Comparison of ENCODE assay signal across 9 cellular contexts in genomic region chr1:40162791-40163441, GRCh38. TPM values are rescaled to one million over a fixed set of nuclear protein-coding genes. Genes with fewer than 3 reads are reported as not detected.
DNase-seq lines count a peak whose midpoint lies in the region; ATAC-seq and TF ChIP-seq lines count a peak whose summit lies in the region.
"Had no signal": no experiment of that assay in that cellular context is flagged by ENCODE, and none has a peak within 500 bp of the region (broad histone marks: within the 10 kb centered on the region; RNA-seq: fewer than 3 reads in every experiment).

No MANE protein-coding gene starts in this region.

- H2AFZ ChIP-seq in neural progenitor cell (replicated peaks) = no peak overlapping the region

- H3K4me3 Mint-ChIP-seq in neural progenitor cell = no peak overlapping the region
- H3K4me3 Mint-ChIP-seq in activated CD8-positive, alpha-beta memory T cell treated with anti-CD3 and anti-CD28 coated beads, Interleukin-2, amount 10 ng/mL, durations not matched to agents 7 days and 5 days = no peak overlapping the region
- no peak overlapping the region for H3K4me3 Mint-ChIP-seq in natural killer cell
- H3K4me3 Mint-ChIP-seq: T-helper 1 cell treated with Interleukin-12 subunit alpha and Interleukin-12 subunit beta and Interleukin-4 antibody, amounts not matched to agents 30 μg/mL and 1 μg/mL, for 36 hours had no signal

- peak overlapping the region in 10 of 11 experiments; percentile 89 to 98 (median 94); a peak in 19 of 22 replicates for H3K27ac ChIP-seq in BLaER1 treated with 17β-estradiol and CSF1 and Interleukin-3, amounts not matched to agents 10 nM and 100 nM
- no peak overlapping the region for H3K27ac ChIP-seq in neural progenitor cell

- peak overlapping the region; percentile 93 to 99 (median 97) for H3K9ac ChIP-seq in BLaER1 treated with 17β-estradiol and CSF1 and Interleukin-3, amounts not matched to agents 10 nM and 100 nM
- peak overlapping the region; percentile 97 for H3K9ac ChIP-seq in neural progenitor cell

- H3K4me2 ChIP-seq in BLaER1 treated with 17β-estradiol and CSF1 and Interleukin-3, amounts not matched to agents 10 nM and 100 nM = peak overlapping the region; percentile 79 to 100 (median 95)
- peak overlapping the region; percentile 98 for H3K4me2 ChIP-seq in neural progenitor cell

- H3K4me1 Mint-ChIP-seq in neural progenitor cell = peaks cover 14% of the 10 kb centered on the region
- H3K4me1 Mint-ChIP-seq in activated CD8-positive, alpha-beta memory T cell treated with anti-CD3 and anti-CD28 coated beads, Interleukin-2, amount 10 ng/mL, durations not matched to agents 7 days and 5 days = peaks cover 19% of the 10 kb centered on the region
- H3K4me1 Mint-ChIP-seq in natural killer cell = peaks cover 17 to 30% of the 10 kb centered on the region in 2 donors

- intact Hi-C loops in natural killer cell (cut with micrococcal nuclease) = loop anchor here (5.0 kb wide), 1 partner anchor 94 kb away; the partner anchor contains the start of gene ZMPSTE24

- H3K27me3 Mint-ChIP-seq in neural progenitor cell (ENCODE audit: insufficient read depth, low read depth) (no peaks in the 10 kb centered on the region), natural killer cell (ENCODE audit: low read depth in 2 of 2) (no peaks in the 10 kb centered on the region)
- no peaks in the 10 kb centered on the region for H3K27me3 Mint-ChIP-seq in activated CD8-positive, alpha-beta memory T cell treated with anti-CD3 and anti-CD28 coated beads, Interleukin-2, amount 10 ng/mL, durations not matched to agents 7 days and 5 days

- no peaks in the 10 kb centered on the region for H3K36me3 Mint-ChIP-seq in neural progenitor cell
- H3K36me3 Mint-ChIP-seq in activated CD8-positive, alpha-beta memory T cell treated with anti-CD3 and anti-CD28 coated beads, Interleukin-2, amount 10 ng/mL, durations not matched to agents 7 days and 5 days = peaks cover 18% of the 10 kb centered on the region
- H3K36me3 Mint-ChIP-seq in natural killer cell = no peaks in the 10 kb centered on the region

- H3F3A ChIP-seq in neural progenitor cell (ENCODE audit: low read depth) = peaks cover 4% of the 10 kb centered on the region

- peaks cover 67% of the 10 kb centered on the region for H3K79me2 ChIP-seq in neural progenitor cell (ENCODE audit: low read depth)

- no peaks in the 10 kb centered on the region for H3K9me3 ChIP-seq in BLaER1 treated with 17β-estradiol and CSF1 and Interleukin-3, amounts not matched to agents 10 nM and 100 nM (replicated peaks in 1 of 11)
- H3K9me3 ChIP-seq in neural progenitor cell (ENCODE audit: low read depth) = no peaks in the 10 kb centered on the region

- no peaks in the 10 kb centered on the region for H3K27me3 ChIP-seq in BLaER1 treated with 17β-estradiol and CSF1 and Interleukin-3, amounts not matched to agents 10 nM and 100 nM
- H3K27me3 ChIP-seq in neural progenitor cell = no peaks in the 10 kb centered on the region

- CTCF ChIA-PET in activated CD8-positive, alpha-beta memory T cell treated with anti-CD3 and anti-CD28 coated beads, Interleukin-2, amount 10 ng/mL, durations not matched to agents 7 days and 5 days (lab: Charles Lee) = interaction anchor here (1.2 to 3.8 kb wide), 11 partner anchors 10 to 241 kb away, joined by 3 to 28 read pairs (median 4); partner anchors contain the start of genes COL9A2 and ZMPSTE24

- peak overlapping the region; percentile 84 to 100 (median 94) for H3K4me3 ChIP-seq in BLaER1 treated with 17β-estradiol and CSF1 and Interleukin-3, amounts not matched to agents 10 nM and 100 nM
- H3K4me3 ChIP-seq in neural progenitor cell = peak overlapping the region; percentile 81

- DNase-seq in HT-29 (ENCODE audit: low spot score) (peak; percentile 14), dermis blood vessel endothelial cell (peak; percentile 44), neural progenitor cell (ENCODE audit: low spot score) (no peak), cortex of kidney (lab: John Stamatoyannopoulos, UW) (no peak), natural killer cell (no peak)
- no peak for DNase-seq in activated CD8-positive, alpha-beta memory T cell treated with anti-CD3 and anti-CD28 coated beads, Interleukin-2, amount 10 ng/mL, durations not matched to agents 7 days and 5 days

- H3K9me3 Mint-ChIP-seq in neural progenitor cell (no peaks in the 10 kb centered on the region), natural killer cell (no peaks in the 10 kb centered on the region)
- no peaks in the 10 kb centered on the region for H3K9me3 Mint-ChIP-seq in activated CD8-positive, alpha-beta memory T cell treated with anti-CD3 and anti-CD28 coated beads, Interleukin-2, amount 10 ng/mL, durations not matched to agents 7 days and 5 days (ENCODE audit: low read depth)
- H3K9me3 Mint-ChIP-seq: T-helper 1 cell treated with Interleukin-12 subunit alpha and Interleukin-12 subunit beta and Interleukin-4 antibody, amounts not matched to agents 30 μg/mL and 1 μg/mL, for 36 hours had no signal

- TF ChIP-seq CTCF in neural progenitor cell (IDR thresholded peaks at IDR 0.05) (no peak), natural killer cell (IDR thresholded peaks at IDR 0.05) (no peak)

- ATAC-seq in activated CD8-positive, alpha-beta memory T cell treated with anti-CD3 and anti-CD28 coated beads, Interleukin-2, amount 10 ng/mL, durations not matched to agents 7 days and 5 days = no peak
- no peak for ATAC-seq in HG03108 (IDR thresholded peaks at IDR 0.05; ENCODE audit: unreplicated experiment)
- no peak for ATAC-seq in natural killer cell

- H3K4me1 ChIP-seq in BLaER1 treated with 17β-estradiol and CSF1 and Interleukin-3, amounts not matched to agents 10 nM and 100 nM = peaks cover 20 to 50% (median 32%) of the 10 kb centered on the region in 10 experiments
- peaks cover 26% of the 10 kb centered on the region for H3K4me1 ChIP-seq in neural progenitor cell

- peaks cover 51 to 64% (median 61%) of the 10 kb centered on the region in 11 experiments; a peak in 21 of 22 replicates for H4K20me1 ChIP-seq in BLaER1 treated with 17β-estradiol and CSF1 and Interleukin-3, amounts not matched to agents 10 nM and 100 nM
- peaks cover 65% of the 10 kb centered on the region for H4K20me1 ChIP-seq in neural progenitor cell (ENCODE audit: low read depth)

- peaks cover 4 to 17% (median 9%) of the 10 kb centered on the region in 11 experiments; a peak in 12 of 22 replicates for H3K36me3 ChIP-seq in BLaER1 treated with 17β-estradiol and CSF1 and Interleukin-3, amounts not matched to agents 10 nM and 100 nM
- no peaks in the 10 kb centered on the region for H3K36me3 ChIP-seq in neural progenitor cell

- H3K27ac Mint-ChIP-seq in neural progenitor cell (no peak overlapping the region), natural killer cell (no peak overlapping the region)
- H3K27ac Mint-ChIP-seq in activated CD8-positive, alpha-beta memory T cell treated with anti-CD3 and anti-CD28 coated beads, Interleukin-2, amount 10 ng/mL, durations not matched to agents 7 days and 5 days = no peak overlapping the region

RNA-seq across cellular contexts. Expression of gene RLF, which starts 1.7 kb away (rescaled TPM):
- total RNA-seq in HT-29 (2014; rRNA removed; shearing (Covaris generic)) = 4.9 and 5.0 TPM in 2 replicates
- total RNA-seq in dermis blood vessel endothelial cell = 23.3 and 24.5 TPM in 2 replicates
- 48.4 and 72.7 TPM in 2 replicates for total RNA-seq in neural progenitor cell (ENCODE audit: low replicate concordance)
- 10 to 100 TPM; 18.8 to 21.4 TPM for total RNA-seq in activated CD8-positive, alpha-beta memory T cell treated with anti-CD3 and anti-CD28 coated beads, Interleukin-2, amount 10 ng/mL, durations not matched to agents 7 days and 5 days
- total RNA-seq in natural killer cell = 10 to 100 TPM; 25.6 to 29.7 (median 26.7) TPM

Comparison
In these comparisons a context has a peak if more than half of its experiments do, and no peak if none do; other contexts are left out.
1. DNase-seq: peak in HT-29 (single experiment) and dermis blood vessel endothelial cell (single experiment); none in neural progenitor cell (single experiment), activated CD8-positive, alpha-beta memory T cell treated with anti-CD3 and anti-CD28 coated beads, Interleukin-2, amount 10 ng/mL, durations not matched to agents 7 days and 5 days (single experiment), cortex of kidney (single experiment) and natural killer cell (single experiment).